Comparison of ENCODE assay signal across 17 cellular contexts in genomic region chr16:85621698-85622433, GRCh38. TPM values are rescaled to one million over a fixed set of nuclear protein-coding genes. Genes with fewer than 3 reads are reported as not detected.
A peak's percentile ranks its signal among the peaks of the same experiment; 100 is the strongest.
DNase-seq lines count a peak whose midpoint lies in the region; ATAC-seq, FAIRE-seq and TF ChIP-seq lines count a peak whose summit lies in the region.
"Had no signal": no experiment of that assay in that cellular context is flagged by ENCODE, and none has a peak within 500 bp of the region (broad histone marks: within the 10 kb centered on the region; RNA-seq: fewer than 3 reads in every experiment).

No MANE protein-coding gene starts in this region.

- CTCF ChIA-PET in mammary epithelial cell (lab: Charles Lee; ENCODE audit: low non-redundant PET) = no interaction called here

- no peaks in the 10 kb centered on the region for H4K20me1 ChIP-seq in mammary epithelial cell (ENCODE audit: insufficient read depth, low read length)

- DNase-seq in T47D (ENCODE audit: low read depth in 1 of 2, low spot score in 1 of 2) (peak; percentile 96 to 97), mammary epithelial cell (no peak), colonic mucosa (peak; percentile 86), OCI-M1 (lab: John Stamatoyannopoulos, UW) (no peak), H54 (ENCODE audit: insufficient read length, low spot score) (no peak), AG20443 (ENCODE audit: low spot score) (no peak)
- no peak for DNase-seq in stimulated activated effector memory CD8-positive, alpha-beta T cell treated with anti-CD3 and anti-CD28 coated beads, Interleukin-12 subunit alpha, Interleukin-12 subunit beta, amount 100 ng/mL, for 72 hours (ENCODE audit: low spot score in 2 of 2)
- DNase-seq: activated CD4-positive, alpha-beta T cell treated with anti-CD3 and anti-CD28 coated beads, Interleukin-2, amount 10 ng/mL, durations not matched to agents 24 days and 14 days; activated CD8-positive, alpha-beta memory T cell treated with anti-CD3 and anti-CD28 coated beads, Interleukin-2, amount 50 U/mL, for 48 hours; activated gamma-delta T cell treated with Interleukin-2 at 50 U/mL for 16 hours; CD4-positive, alpha-beta memory T cell; cortex of kidney; foreskin melanocyte; left ventricle myocardium inferior; T1000 had no signal

- in situ Hi-C loops in T47D (cut with HindIII; ENCODE audit: low pct_unique_long_range_greater_than_20kb, low sequenced_read_pairs) = no loop called here
- in situ Hi-C loops in mammary epithelial cell (cut with MboI; ENCODE audit: low sequenced_read_pairs in 2 of 2) = loop anchor here (25.0 kb wide), 3 partner anchors 310 to 485 kb away; no protein-coding TSS in a partner anchor

- TF ChIP-seq POLR2A in H54 (IDR thresholded peaks at IDR 0.05; ENCODE audit: low read depth, low read length) = no peak

- no TSS peak for BruUV-seq in mammary epithelial cell (replicated peaks; lab: Mats Ljungman, UMichigan)

- H3K79me2 ChIP-seq in mammary epithelial cell (ENCODE audit: insufficient read depth, low read length) = no peaks in the 10 kb centered on the region

- no peak overlapping the region for H3K27ac ChIP-seq in mammary epithelial cell (ENCODE audit: insufficient read depth, low read depth, low read length)
- H3K27ac ChIP-seq in colonic mucosa = peak overlapping the region; percentile 36
- peak overlapping the region; percentile 57 to 74 for H3K27ac ChIP-seq in mucosa of rectum (ENCODE audit: low read depth in 2 of 2, low read length in 2 of 2)
- H3K27ac ChIP-seq: ascending aorta, left ventricle myocardium inferior had no signal

- H2AFZ ChIP-seq in mammary epithelial cell (ENCODE audit: low read depth, low read length) = no peak overlapping the region

- no peak for FAIRE-seq in H54 (lab: Jason Lieb, UNC)

- dilution Hi-C loops in mammary epithelial cell (cut with HindIII; ENCODE audit: low sequenced_read_pairs) = no loop called here

- 83% methylated on average over 12 of the region's 13 CpGs for WGBS in mammary epithelial cell (ENCODE audit: low coverage, missing lambda C conversion rate)

- H3K9ac ChIP-seq in mammary epithelial cell (ENCODE audit: insufficient read depth, low read length) (no peak overlapping the region), colonic mucosa (ENCODE audit: low read depth in 2 of 2, low read length in 2 of 2) (peak overlapping the region in 1 of 2 donors; percentile 38), mucosa of rectum (ENCODE audit: low read depth in 1 of 2, low read length in 2 of 2) (no peak overlapping the region)

- peaks cover 4% of the 10 kb centered on the region for H3K36me3 Mint-ChIP-seq in stimulated activated effector memory CD8-positive, alpha-beta T cell treated with anti-CD3 and anti-CD28 coated beads, Interleukin-12 subunit alpha, Interleukin-12 subunit beta, amount 100 ng/mL, for 72 hours

- TF ChIP-seq CTCF in mammary epithelial cell (conservative IDR thresholded peaks at IDR 0.05 in 1 of 2, IDR thresholded peaks at IDR 0.05 in 1 of 2; ENCODE audit: extremely low read depth in 1 of 2, insufficient read depth in 1 of 2, low read depth in 1 of 2, low read length in 2 of 2) (no peak), colonic mucosa (IDR thresholded peaks at IDR 0.05) (no peak)

- no peak overlapping the region for H3K27ac Mint-ChIP-seq in stimulated activated effector memory CD8-positive, alpha-beta T cell treated with anti-CD3 and anti-CD28 coated beads, Interleukin-12 subunit alpha, Interleukin-12 subunit beta, amount 100 ng/mL, for 72 hours
- H3K27ac Mint-ChIP-seq: activated CD4-positive, alpha-beta T cell treated with anti-CD3 and anti-CD28 coated beads, Interleukin-2, amount 10 ng/mL, durations not matched to agents 24 days and 14 days had no signal

- H3K27me3 ChIP-seq in mammary epithelial cell (ENCODE audit: insufficient read depth, low read length) (no peaks in the 10 kb centered on the region), colonic mucosa (no peaks in the 10 kb centered on the region), mucosa of rectum (ENCODE audit: control insufficient read depth in 2 of 2, insufficient read depth in 2 of 2, low read length in 2 of 2) (no peaks in the 10 kb centered on the region)
- H3K27me3 ChIP-seq: ascending aorta had no signal

- H3K4me1 Mint-ChIP-seq in stimulated activated effector memory CD8-positive, alpha-beta T cell treated with anti-CD3 and anti-CD28 coated beads, Interleukin-12 subunit alpha, Interleukin-12 subunit beta, amount 100 ng/mL, for 72 hours = peaks cover 68% of the 10 kb centered on the region

- no peak overlapping the region for H3K4me3 ChIP-seq in mammary epithelial cell (replicated peaks in 1 of 3; ENCODE audit: insufficient read depth in 1 of 3, low read depth in 2 of 3, low read length in 3 of 3)
- H3K4me3 ChIP-seq in colonic mucosa = no peak overlapping the region
- H3K4me3 ChIP-seq in mucosa of rectum (ENCODE audit: low read length in 2 of 2) = no peak overlapping the region
- H3K4me3 ChIP-seq: ascending aorta, left ventricle myocardium inferior had no signal

- H3K4me1 ChIP-seq in mammary epithelial cell (ENCODE audit: insufficient read depth, low read length) (no peaks in the 10 kb centered on the region), colonic mucosa (peaks cover 22% of the 10 kb centered on the region), mucosa of rectum (ENCODE audit: control insufficient read depth in 2 of 2, insufficient read depth in 2 of 2, low read length in 2 of 2) (peaks cover 23 to 35% of the 10 kb centered on the region in 2 donors)
- H3K4me1 ChIP-seq: ascending aorta had no signal

- H3K4me2 ChIP-seq in mammary epithelial cell (ENCODE audit: insufficient read depth, low read depth, low read length) = no peak overlapping the region

- intact Hi-C loops in mammary epithelial cell (cut with micrococcal nuclease) = no loop called here
- intact Hi-C loops in colonic mucosa (cut with DNase I) = no loop called here

- H3K9me3 ChIP-seq in mammary epithelial cell (replicated peaks; ENCODE audit: insufficient read depth, low read length) (no peaks in the 10 kb centered on the region), colonic mucosa (no peaks in the 10 kb centered on the region), mucosa of rectum (ENCODE audit: control insufficient read depth in 2 of 2, low read length in 2 of 2) (no peaks in the 10 kb centered on the region)
- H3K9me3 ChIP-seq: ascending aorta, left ventricle myocardium inferior had no signal

- H3K36me3 ChIP-seq in mammary epithelial cell (ENCODE audit: insufficient read depth, low read length) (no peaks in the 10 kb centered on the region), colonic mucosa (no peaks in the 10 kb centered on the region), mucosa of rectum (ENCODE audit: control insufficient read depth in 2 of 2, insufficient read depth in 2 of 2, low read length in 2 of 2) (peaks cover 5 to 11% of the 10 kb centered on the region in 2 donors)

- no peak for ATAC-seq in stimulated activated effector memory CD8-positive, alpha-beta T cell treated with anti-CD3 and anti-CD28 coated beads, Interleukin-12 subunit alpha, Interleukin-12 subunit beta, amount 100 ng/mL, for 72 hours

- H3K9me3 Mint-ChIP-seq in stimulated activated effector memory CD8-positive, alpha-beta T cell treated with anti-CD3 and anti-CD28 coated beads, Interleukin-12 subunit alpha, Interleukin-12 subunit beta, amount 100 ng/mL, for 72 hours = no peaks in the 10 kb centered on the region
- H3K9me3 Mint-ChIP-seq: activated CD4-positive, alpha-beta T cell treated with anti-CD3 and anti-CD28 coated beads, Interleukin-2, amount 10 ng/mL, durations not matched to agents 24 days and 14 days; CD4-positive, alpha-beta memory T cell had no signal

- H3K4me3 Mint-ChIP-seq in stimulated activated effector memory CD8-positive, alpha-beta T cell treated with anti-CD3 and anti-CD28 coated beads, Interleukin-12 subunit alpha, Interleukin-12 subunit beta, amount 100 ng/mL, for 72 hours = no peak overlapping the region
- H3K4me3 Mint-ChIP-seq: activated CD4-positive, alpha-beta T cell treated with anti-CD3 and anti-CD28 coated beads, Interleukin-2, amount 10 ng/mL, durations not matched to agents 24 days and 14 days; CD4-positive, alpha-beta memory T cell had no signal

RNA-seq across cellular contexts. Expression of gene GSE1, which starts 8.7 kb away (rescaled TPM):
- total RNA-seq in mammary epithelial cell (10 to 100 TPM; 19.3 to 24.3 TPM), colonic mucosa (100 to 1,000 TPM in 1 of 2 donors, 10 to 100 TPM in 1; 79.2 to 103 TPM)
- 5.2 TPM for polyA plus RNA-seq in mammary epithelial cell
- polyA minus RNA-seq in mammary epithelial cell = 8.5 TPM

Comparison
In these comparisons a context has a peak if more than half of its experiments do, and no peak if none do; other contexts are left out.
1. DNase-seq: peak in T47D (2 of 2) and colonic mucosa (single experiment); none in mammary epithelial cell (single experiment), stimulated activated effector memory CD8-positive, alpha-beta T cell treated with anti-CD3 and anti-CD28 coated beads, Interleukin-12 subunit alpha, Interleukin-12 subunit beta, amount 100 ng/mL, for 72 hours (0 of 2), OCI-M1 (single experiment), H54 (single experiment) and AG20443 (single experiment).